ENCODE assay signal across 9 cellular contexts in the genomic region with DNA sequence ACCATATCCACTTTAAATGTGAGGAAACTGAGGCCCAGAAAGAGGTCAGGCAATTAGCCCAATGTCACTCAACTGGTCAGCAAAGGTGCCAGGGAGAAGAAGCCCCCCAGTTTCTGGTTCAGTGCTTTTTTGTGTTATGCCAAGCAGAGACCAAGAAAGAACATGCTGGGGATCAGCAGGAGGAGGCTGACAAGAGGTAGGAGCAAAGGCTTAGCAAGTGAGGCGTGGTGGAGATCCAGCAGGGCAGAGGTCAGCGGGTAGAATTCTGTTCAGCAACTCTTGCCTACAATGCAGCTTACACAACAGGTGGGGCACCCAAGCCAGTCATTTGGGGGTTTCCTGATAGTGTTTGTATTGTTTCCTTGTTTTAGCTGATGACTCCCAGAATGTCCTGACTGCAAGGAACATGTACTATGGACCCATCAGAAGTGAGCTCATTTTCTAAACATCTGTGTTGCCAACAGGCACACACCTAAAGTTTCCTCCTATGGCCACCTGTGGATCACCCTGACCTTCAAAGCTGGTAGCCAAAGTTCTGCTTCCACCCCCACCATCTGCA. TPM values are rescaled to one million over a fixed set of nuclear protein-coding genes. Genes with fewer than 3 reads are reported as not detected.
A peak's percentile ranks its signal among the peaks of the same experiment; 100 is the strongest.
DNase-seq lines count a peak whose midpoint lies in the region; ATAC-seq and TF ChIP-seq lines count a peak whose summit lies in the region.
"Had no signal": no experiment of that assay in that cellular context is flagged by ENCODE, and none has a peak within 500 bp of the region (broad histone marks: within the 10 kb centered on the region; RNA-seq: fewer than 3 reads in every experiment).

No MANE protein-coding gene starts in this region.

- H3K4me1 Mint-ChIP-seq in T-helper 2 cell treated with Interferon-gamma antibody and Interleukin-4, amounts not matched to agents 5 μg/mL and 100 μg/mL, for 36 hours (ENCODE audit: low read depth): peaks cover 70% of the 10 kb centered on the region
- peaks cover 41% of the 10 kb centered on the region for H3K4me1 Mint-ChIP-seq in T-helper 17 cell

- no peaks in the 10 kb centered on the region for H3K27me3 ChIP-seq in hepatocyte
- H3K27me3 ChIP-seq in spleen (replicated peaks in 1 of 7): no peaks in the 10 kb centered on the region
- no peaks in the 10 kb centered on the region for H3K27me3 ChIP-seq in esophagus squamous epithelium

- no peak overlapping the region for H2AFZ ChIP-seq in hepatocyte

- peak overlapping the region; percentile 81 for H3K27ac Mint-ChIP-seq in T-helper 2 cell treated with Interferon-gamma antibody and Interleukin-4, amounts not matched to agents 5 μg/mL and 100 μg/mL, for 36 hours
- H3K27ac Mint-ChIP-seq in T-helper 17 cell: peak overlapping the region; percentile 93

- no peaks in the 10 kb centered on the region for H3K9me3 Mint-ChIP-seq in T-helper 2 cell treated with Interferon-gamma antibody and Interleukin-4, amounts not matched to agents 5 μg/mL and 100 μg/mL, for 36 hours

- no peaks in the 10 kb centered on the region for H3K27me3 Mint-ChIP-seq in T-helper 2 cell treated with Interferon-gamma antibody and Interleukin-4, amounts not matched to agents 5 μg/mL and 100 μg/mL, for 36 hours (ENCODE audit: low read depth)
- H3K27me3 Mint-ChIP-seq in T-helper 17 cell: no peaks in the 10 kb centered on the region

- H3K4me3 ChIP-seq in hepatocyte (no peak overlapping the region), spleen (no peak overlapping the region), esophagus squamous epithelium (no peak overlapping the region)

- no peaks in the 10 kb centered on the region for H3K9me2 ChIP-seq in hepatocyte (replicated peaks; ENCODE audit: insufficient read depth)

- H3K36me3 ChIP-seq in hepatocyte (replicated peaks; ENCODE audit: insufficient read depth, low read depth): no peaks in the 10 kb centered on the region
- H3K36me3 ChIP-seq in spleen: no peaks in the 10 kb centered on the region
- H3K36me3 ChIP-seq in esophagus squamous epithelium: no peaks in the 10 kb centered on the region

- H3K4me3 Mint-ChIP-seq in T-helper 2 cell treated with Interferon-gamma antibody and Interleukin-4, amounts not matched to agents 5 μg/mL and 100 μg/mL, for 36 hours: peak overlapping the region; percentile 15
- H3K4me3 Mint-ChIP-seq in T-helper 17 cell: peak overlapping the region; percentile 55

- intact Hi-C loops in spleen (cut with DNase I; ENCODE audit: low total_unique reads) (loop anchor here (5.0 kb wide), 1 partner anchor 52 kb away; no protein-coding TSS in a partner anchor), esophagus squamous epithelium (cut with DNase I) (loop anchor here (10.0 kb wide), 1 partner anchor 50 kb away; no protein-coding TSS in a partner anchor)

- no peak for ATAC-seq in T-helper 17 cell

- H3K4me1 ChIP-seq in hepatocyte (ENCODE audit: insufficient read depth) (peaks cover 62% of the 10 kb centered on the region), spleen (peaks cover 20 to 91% (median 63%) of the 10 kb centered on the region in 6 donors), esophagus squamous epithelium (peaks cover 0 to 48% (median 38%) of the 10 kb centered on the region in 3 donors)

- DNase-seq in T-helper 2 cell treated with Interferon-gamma antibody and Interleukin-4, amounts not matched to agents 5 μg/mL and 100 μg/mL, for 36 hours (ENCODE audit: low spot score): no peak
- DNase-seq in T-helper 2 cell: no peak
- DNase-seq in T-helper 17 cell: no peak
- DNase-seq in hepatocyte (ENCODE audit: low spot score): peak; percentile 77
- DNase-seq in spleen: no peak
- no peak for DNase-seq in esophagus squamous epithelium (lab: John Stamatoyannopoulos, UW)
- DNase-seq in SIG-M5 (lab: John Stamatoyannopoulos, UW): no peak
- no peak for DNase-seq in GM19240 (ENCODE audit: insufficient read length, low spot score)

- 81% methylated on average over 2 of the region's 2 CpGs for WGBS in hepatocyte (ENCODE audit: low lambda C conversion rate, missing lambda C conversion rate)
- WGBS in spleen, 5 donors: 60 to 100% (median 75%) methylated on average over 2 of the region's 2 CpGs
- 60 to 83% methylated on average over 2 of the region's 2 CpGs for WGBS in esophagus squamous epithelium, 2 donors

- TF ChIP-seq POLR2A in spleen (IDR thresholded peaks at IDR 0.05) (no peak), esophagus squamous epithelium (IDR thresholded peaks at IDR 0.05) (no peak)

- TF ChIP-seq CTCF in hepatocyte (IDR thresholded peaks at IDR 0.05; ENCODE audit: poor library complexity) (no peak), spleen (IDR thresholded peaks at IDR 0.05 in 8 of 11, conservative IDR thresholded peaks at IDR 0.05 in 3 of 11) (no peak), esophagus squamous epithelium (IDR thresholded peaks at IDR 0.05) (no peak)

- H3K9me3 ChIP-seq in T-helper 17 cell (ENCODE audit: control insufficient read depth, low read length, poor library complexity, severe bottlenecking) (no peaks in the 10 kb centered on the region), hepatocyte (ENCODE audit: low read depth) (no peaks in the 10 kb centered on the region), spleen (no peaks in the 10 kb centered on the region), esophagus squamous epithelium (no peaks in the 10 kb centered on the region)

- H3K4me2 ChIP-seq in hepatocyte: peak overlapping the region; percentile 66
- H3K4me2 ChIP-seq: KMS-11 had no signal

- peaks cover 3% of the 10 kb centered on the region for H4K20me1 ChIP-seq in hepatocyte (ENCODE audit: insufficient read depth, poor library complexity, severe bottlenecking)

- peaks cover 84% of the 10 kb centered on the region for H3K79me2 ChIP-seq in hepatocyte

- peaks cover 17% of the 10 kb centered on the region for H3K36me3 Mint-ChIP-seq in T-helper 2 cell treated with Interferon-gamma antibody and Interleukin-4, amounts not matched to agents 5 μg/mL and 100 μg/mL, for 36 hours (ENCODE audit: low read depth)
- H3K36me3 Mint-ChIP-seq in T-helper 17 cell (ENCODE audit: low read depth): peaks cover 2% of the 10 kb centered on the region

- H3K27ac ChIP-seq in hepatocyte (peak overlapping the region; percentile 93), spleen (peak overlapping the region in 6 of 8 donors; percentile 9 to 43 (median 28)), esophagus squamous epithelium (no peak overlapping the region)
- H3K27ac ChIP-seq: KMS-11 had no signal

RNA-seq across cellular contexts. Expression of a gene that starts 28.2 kb away (rescaled TPM):
- total RNA-seq in T-helper 17 cell: 10 to 100 TPM; 75.8 to 84.8 TPM
- total RNA-seq in hepatocyte: 62.1 and 71.2 TPM in 2 replicates
- 28.2 and 29.1 TPM in 2 replicates for polyA plus RNA-seq in hepatocyte
- 10 to 100 TPM; 44.8 to 79.7 (median 61.5) TPM for total RNA-seq in spleen
- 1 to 10 TPM; 4.0 to 9.6 (median 5.8) TPM for polyA plus RNA-seq in spleen
- total RNA-seq in esophagus squamous epithelium: 10 to 100 TPM in 2 of 4 donors, 1 to 10 TPM in 2; 7.2 to 17.9 (median 12.6) TPM

Comparison
In these comparisons a context has a peak if more than half of its experiments do, and no peak if none do; other contexts are left out.
1. H3K27ac ChIP-seq: peak in hepatocyte (single experiment) and spleen (6 of 8); none in esophagus squamous epithelium (0 of 4).